In the genomic region with DNA sequence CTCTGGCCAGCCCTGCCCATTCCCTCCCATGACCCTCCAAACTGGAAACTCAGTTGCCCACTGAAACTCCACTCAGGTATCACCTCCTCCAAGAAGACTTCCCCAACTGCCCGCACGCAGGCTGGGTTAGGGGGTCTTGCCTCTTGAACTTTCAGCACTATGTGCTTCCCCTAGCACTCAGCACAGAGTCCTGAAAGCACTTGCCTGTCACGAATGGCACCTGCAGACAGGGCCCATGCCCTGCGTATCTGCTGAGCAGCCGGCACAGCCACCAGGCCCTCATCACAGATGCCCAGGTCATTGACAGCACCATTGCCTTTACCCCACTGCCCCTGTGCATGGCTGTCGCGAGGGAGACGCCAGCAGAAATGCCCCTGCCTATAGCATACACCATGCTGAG, we compare ENCODE assay signal across 15 cellular contexts. TPM values are rescaled to one million over a fixed set of nuclear protein-coding genes. Genes with fewer than 3 reads are reported as not detected.
DNase-seq lines count a peak whose midpoint lies in the region; ATAC-seq and TF ChIP-seq lines count a peak whose summit lies in the region.
"Had no signal": no experiment of that assay in that cellular context is flagged by ENCODE, and none has a peak within 500 bp of the region (broad histone marks: within the 10 kb centered on the region; RNA-seq: fewer than 3 reads in every experiment).

No MANE protein-coding gene starts in this region.

- peaks cover 48 to 100% (median 100%) of the 10 kb centered on the region in 6 donors for H3K4me1 ChIP-seq in spleen
- H3K4me1 ChIP-seq in right lobe of liver, result no peaks in the 10 kb centered on the region
- H3K4me1 ChIP-seq in mucosa of descending colon (ENCODE audit: low read depth), result peaks cover 27% of the 10 kb centered on the region

- peak overlapping the region; percentile 82 for H3K27ac Mint-ChIP-seq in activated CD4-positive, alpha-beta T cell treated with anti-CD3 and anti-CD28 coated beads, Interleukin-2, amount 10 ng/mL, durations not matched to agents 7 days and 5 days
- peak overlapping the region; percentile 88 for H3K27ac Mint-ChIP-seq in activated naive CD8-positive, alpha-beta T cell treated with anti-CD3 and anti-CD28 coated beads for 36 hours

- H3K9me3 ChIP-seq in KOPT-K1 (ENCODE audit: insufficient read depth, low read length, poor library complexity, severe bottlenecking), result no peaks in the 10 kb centered on the region
- H3K9me3 ChIP-seq in spleen, result no peaks in the 10 kb centered on the region
- no peaks in the 10 kb centered on the region for H3K9me3 ChIP-seq in right lobe of liver
- H3K9me3 ChIP-seq in mucosa of descending colon, result no peaks in the 10 kb centered on the region
- H3K9me3 ChIP-seq: pancreas had no signal

- H3K27me3 Mint-ChIP-seq in activated CD4-positive, alpha-beta T cell treated with anti-CD3 and anti-CD28 coated beads, Interleukin-2, amount 10 ng/mL, durations not matched to agents 7 days and 5 days, result no peaks in the 10 kb centered on the region
- H3K27me3 Mint-ChIP-seq in activated naive CD8-positive, alpha-beta T cell treated with anti-CD3 and anti-CD28 coated beads for 36 hours, result no peaks in the 10 kb centered on the region
- H3K27me3 Mint-ChIP-seq: brain had no signal

- H3K4me3 Mint-ChIP-seq in activated CD4-positive, alpha-beta T cell treated with anti-CD3 and anti-CD28 coated beads, Interleukin-2, amount 10 ng/mL, durations not matched to agents 7 days and 5 days, result peak overlapping the region; percentile 33
- no peak overlapping the region for H3K4me3 Mint-ChIP-seq in activated naive CD8-positive, alpha-beta T cell treated with anti-CD3 and anti-CD28 coated beads for 36 hours
- H3K4me3 Mint-ChIP-seq: brain had no signal

- 85 to 94% (median 92%) methylated on average over 2 to 8 of the region's 8 CpGs for WGBS in spleen, 5 donors
- WGBS in right lobe of liver (ENCODE audit: insufficient coverage, low coverage, low lambda C conversion rate, missing lambda C conversion rate), result 100% methylated on average over 1 of the region's 8 CpGs

- POLR2A ChIA-PET in activated CD4-positive, alpha-beta T cell treated with anti-CD3 and anti-CD28 coated beads, Interleukin-2, amount 10 ng/mL, durations not matched to agents 7 days and 5 days (lab: Charles Lee), result no interaction called here

- peaks cover 92% of the 10 kb centered on the region for H3K4me1 Mint-ChIP-seq in activated CD4-positive, alpha-beta T cell treated with anti-CD3 and anti-CD28 coated beads, Interleukin-2, amount 10 ng/mL, durations not matched to agents 7 days and 5 days
- peaks cover 91% of the 10 kb centered on the region for H3K4me1 Mint-ChIP-seq in activated naive CD8-positive, alpha-beta T cell treated with anti-CD3 and anti-CD28 coated beads for 36 hours

- CTCF ChIA-PET in activated CD4-positive, alpha-beta T cell treated with anti-CD3 and anti-CD28 coated beads, Interleukin-2, amount 10 ng/mL, durations not matched to agents 7 days and 5 days (lab: Charles Lee), result interaction anchor here (1.3 to 1.5 kb wide), 3 partner anchors 8 to 75 kb away, joined by 3 to 7 read pairs (median 4); a partner anchor contains a TSS

- H3K9me3 Mint-ChIP-seq in activated CD4-positive, alpha-beta T cell treated with anti-CD3 and anti-CD28 coated beads, Interleukin-2, amount 10 ng/mL, durations not matched to agents 7 days and 5 days, result no peaks in the 10 kb centered on the region
- H3K9me3 Mint-ChIP-seq in activated naive CD8-positive, alpha-beta T cell treated with anti-CD3 and anti-CD28 coated beads for 36 hours, result no peaks in the 10 kb centered on the region

- TF ChIP-seq CTCF in spleen (IDR thresholded peaks at IDR 0.05 in 8 of 11, conservative IDR thresholded peaks at IDR 0.05 in 3 of 11), result no peak
- TF ChIP-seq CTCF in right lobe of liver (IDR thresholded peaks at IDR 0.05), result no peak
- no peak for TF ChIP-seq CTCF in mucosa of descending colon (IDR thresholded peaks at IDR 0.05)

- peaks cover 79% of the 10 kb centered on the region for H3K36me3 Mint-ChIP-seq in activated CD4-positive, alpha-beta T cell treated with anti-CD3 and anti-CD28 coated beads, Interleukin-2, amount 10 ng/mL, durations not matched to agents 7 days and 5 days (ENCODE audit: low read depth)
- peaks cover 60% of the 10 kb centered on the region for H3K36me3 Mint-ChIP-seq in activated naive CD8-positive, alpha-beta T cell treated with anti-CD3 and anti-CD28 coated beads for 36 hours

- H3K27me3 ChIP-seq in spleen (replicated peaks in 1 of 7), result no peaks in the 10 kb centered on the region
- no peaks in the 10 kb centered on the region for H3K27me3 ChIP-seq in right lobe of liver
- H3K27me3 ChIP-seq: pancreas had no signal

- H3K4me3 ChIP-seq in spleen (no peak overlapping the region), right lobe of liver (no peak overlapping the region), mucosa of descending colon (no peak overlapping the region)
- H3K4me3 ChIP-seq: pancreas, skin epidermis had no signal

- DNase-seq in activated CD4-positive, alpha-beta T cell treated with anti-CD3 and anti-CD28 coated beads, Interleukin-2, amount 10 ng/mL, durations not matched to agents 7 days and 5 days, result no peak
- DNase-seq in activated CD4-positive, alpha-beta T cell treated with anti-CD3 and anti-CD28 coated beads, Interleukin-2, amount 50 U/mL, for 4 hours, result no peak
- DNase-seq in activated naive CD8-positive, alpha-beta T cell treated with anti-CD3 and anti-CD28 coated beads for 36 hours, result no peak
- DNase-seq in spleen (peak; percentile 66), right lobe of liver (no peak), mucosa of descending colon (no peak)
- DNase-seq: activated CD4-positive, alpha-beta T cell treated with anti-CD3 and anti-CD28 coated beads for 1 hour; NCI-H1417; NCI-H2171 treated with DMSO at 0.1 percent for 48 hours had no signal

- H3K27ac ChIP-seq in KOPT-K1 (ENCODE audit: low read depth, low read length, poor library complexity, severe bottlenecking) (peak overlapping the region; percentile 78), spleen (peak overlapping the region in 6 of 8 donors; percentile 14 to 94 (median 92)), right lobe of liver (no peak overlapping the region)
- H3K27ac ChIP-seq: KMS-11, pancreas had no signal

- intact Hi-C loops in spleen (cut with DNase I; ENCODE audit: low total_unique reads), result no loop called here
- intact Hi-C loops in right lobe of liver (cut with DNase I), result no loop called here
- intact Hi-C loops in mucosa of descending colon (cut with DNase I, micrococcal nuclease), result no loop called here

- TF ChIP-seq POLR2A in spleen (IDR thresholded peaks at IDR 0.05) (no peak), right lobe of liver (IDR thresholded peaks at IDR 0.05) (no peak)

- H3K36me3 ChIP-seq in KOPT-K1 (ENCODE audit: insufficient read depth, low read length), result peaks cover 64% of the 10 kb centered on the region
- peaks cover 0 to 58% (median 12%) of the 10 kb centered on the region in 6 donors for H3K36me3 ChIP-seq in spleen
- H3K36me3 ChIP-seq in right lobe of liver, result no peaks in the 10 kb centered on the region
- no peaks in the 10 kb centered on the region for H3K36me3 ChIP-seq in mucosa of descending colon (ENCODE audit: low read depth)
- H3K36me3 ChIP-seq: pancreas had no signal

- ATAC-seq in GM21723 (IDR thresholded peaks at IDR 0.05; ENCODE audit: unreplicated experiment) (no peak), right lobe of liver (no peak), mucosa of descending colon (no peak)
- ATAC-seq: pancreas had no signal

RNA-seq across cellular contexts. Expression of a gene that starts 11.2 kb away (rescaled TPM):
- total RNA-seq in activated CD4-positive, alpha-beta T cell treated with anti-CD3 and anti-CD28 coated beads, Interleukin-2, amount 10 ng/mL, durations not matched to agents 7 days and 5 days, result 100 to 1,000 TPM; 187 to 193 TPM
- 10 to 100 TPM; 55.1 to 56.7 TPM for total RNA-seq in activated naive CD8-positive, alpha-beta T cell treated with anti-CD3 and anti-CD28 coated beads for 36 hours
- total RNA-seq in spleen (100 to 1,000 TPM in 6 of 7 donors, 10 to 100 TPM in 1; 96.4 to 136 (median 107) TPM), right lobe of liver (1 to 10 TPM; 1.2 to 5.7 (median 3.1) TPM), mucosa of descending colon (10 to 100 TPM; 30.1 to 62.1 (median 56.6) TPM)
- polyA plus RNA-seq in spleen, result 10 to 100 TPM; 23.2 to 38.4 (median 29.8) TPM

Comparison
In these comparisons a context has a peak if more than half of its experiments do, and no peak if none do; other contexts are left out.
1. H3K27ac ChIP-seq: peak in KOPT-K1 (single experiment) and spleen (6 of 8); none in right lobe of liver (0 of 3).
2. RNA of a gene that starts 11.2 kb away (total RNA-seq): 187 to 193 TPM in activated CD4-positive, alpha-beta T cell treated with anti-CD3 and anti-CD28 coated beads, Interleukin-2, amount 10 ng/mL, durations not matched to agents 7 days and 5 days, 96.4 to 136 TPM in spleen, 55.1 to 56.7 TPM in activated naive CD8-positive, alpha-beta T cell treated with anti-CD3 and anti-CD28 coated beads for 36 hours and 30.1 to 62.1 TPM in mucosa of descending colon; 1.2 to 5.7 TPM in right lobe of liver; every median in the first group is over 4 times any median in the second.